In the genomic region with DNA sequence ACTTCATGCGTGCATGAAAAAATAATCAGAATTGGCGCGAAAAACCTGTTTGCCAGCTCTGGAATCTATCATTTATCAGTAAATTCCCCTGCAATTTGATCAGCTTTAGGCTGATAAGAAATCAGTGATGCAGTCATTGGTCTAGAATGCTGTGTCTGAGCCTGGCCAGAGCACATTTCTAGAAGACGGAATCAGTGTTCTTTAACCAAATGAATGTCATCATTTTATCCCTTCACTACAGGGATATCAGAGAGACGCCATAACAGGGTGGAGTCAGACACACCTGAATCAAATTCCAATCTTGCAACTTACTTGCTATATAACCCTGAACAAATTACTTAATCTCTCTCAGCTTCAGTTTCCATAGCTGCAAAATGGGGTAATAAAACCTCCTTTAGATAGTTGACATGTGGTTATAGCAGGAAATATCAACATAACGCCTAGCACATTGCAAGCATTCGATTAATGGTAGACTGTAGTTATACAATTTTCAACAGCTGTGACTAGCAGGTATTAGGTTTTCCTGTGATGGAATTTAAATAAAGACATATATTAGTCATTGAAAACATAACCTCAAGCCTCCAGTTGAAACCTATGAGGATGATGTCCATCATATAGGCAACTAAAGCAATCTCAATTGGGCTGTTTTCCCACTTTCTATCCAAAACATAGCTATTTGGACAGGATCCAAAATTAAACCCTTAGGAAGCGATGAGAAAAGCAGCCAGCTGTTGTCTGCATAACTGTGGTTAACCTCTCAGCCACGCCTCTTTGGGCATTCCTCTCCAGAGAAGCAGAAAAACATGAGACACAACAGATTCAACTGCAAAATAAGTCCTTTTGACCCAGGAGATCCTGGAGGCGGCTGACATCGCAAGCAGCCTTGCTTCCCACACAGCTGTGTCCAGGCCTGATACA, we compare ENCODE assay signal across 8 cellular contexts. TPM values are rescaled to one million over a fixed set of nuclear protein-coding genes. Genes with fewer than 3 reads are reported as not detected.
A peak's percentile ranks its signal among the peaks of the same experiment; 100 is the strongest.
DNase-seq lines count a peak whose midpoint lies in the region; ATAC-seq and FAIRE-seq lines count a peak whose summit lies in the region.

No MANE protein-coding gene starts in this region.

- peak; percentile 78 for FAIRE-seq in colon (lab: Jason Lieb, UNC)

- intact Hi-C loops in sciatic nerve (cut with DNase I): no loop called here

- DNase-seq in stimulated activated CD4-positive, alpha-beta T cell treated with anti-CD3 and anti-CD28 coated beads, Interleukin-15, amount 100 ng/mL, for 24 hours: peak; percentile 28
- no peak for DNase-seq in stimulated activated CD4-positive, alpha-beta T cell treated with anti-CD3 and anti-CD28 coated beads, Interleukin-1b, Interleukin-23, amount 100 ng/mL, for 48 hours
- DNase-seq in SW480 (ENCODE audit: low spot score) (peak; percentile 84), sciatic nerve (ENCODE audit: low spot score) (no peak), HUDEP-2 (lab: John Stamatoyannopoulos, UW; ENCODE audit: unreplicated experiment in 76 of 76) (no peak), 8988T (no peak)

- ATAC-seq in sciatic nerve: peak; percentile 88
- ATAC-seq in GM21447 (IDR thresholded peaks at IDR 0.05; ENCODE audit: unreplicated experiment): no peak

RNA-seq across cellular contexts. Expression of a gene that starts 51.6 kb away (rescaled TPM):
- 39.6 TPM for total RNA-seq in sciatic nerve

Comparison
In these comparisons a context has a peak if more than half of its experiments do, and no peak if none do; other contexts are left out.
1. DNase-seq: peak in stimulated activated CD4-positive, alpha-beta T cell treated with anti-CD3 and anti-CD28 coated beads, Interleukin-15, amount 100 ng/mL, for 24 hours (single experiment) and SW480 (single experiment); none in stimulated activated CD4-positive, alpha-beta T cell treated with anti-CD3 and anti-CD28 coated beads, Interleukin-1b, Interleukin-23, amount 100 ng/mL, for 48 hours (single experiment), sciatic nerve (single experiment), HUDEP-2 (0 of 76) and 8988T (single experiment).